Comparison of ENCODE assay signal across 9 cellular contexts in the genomic region with DNA sequence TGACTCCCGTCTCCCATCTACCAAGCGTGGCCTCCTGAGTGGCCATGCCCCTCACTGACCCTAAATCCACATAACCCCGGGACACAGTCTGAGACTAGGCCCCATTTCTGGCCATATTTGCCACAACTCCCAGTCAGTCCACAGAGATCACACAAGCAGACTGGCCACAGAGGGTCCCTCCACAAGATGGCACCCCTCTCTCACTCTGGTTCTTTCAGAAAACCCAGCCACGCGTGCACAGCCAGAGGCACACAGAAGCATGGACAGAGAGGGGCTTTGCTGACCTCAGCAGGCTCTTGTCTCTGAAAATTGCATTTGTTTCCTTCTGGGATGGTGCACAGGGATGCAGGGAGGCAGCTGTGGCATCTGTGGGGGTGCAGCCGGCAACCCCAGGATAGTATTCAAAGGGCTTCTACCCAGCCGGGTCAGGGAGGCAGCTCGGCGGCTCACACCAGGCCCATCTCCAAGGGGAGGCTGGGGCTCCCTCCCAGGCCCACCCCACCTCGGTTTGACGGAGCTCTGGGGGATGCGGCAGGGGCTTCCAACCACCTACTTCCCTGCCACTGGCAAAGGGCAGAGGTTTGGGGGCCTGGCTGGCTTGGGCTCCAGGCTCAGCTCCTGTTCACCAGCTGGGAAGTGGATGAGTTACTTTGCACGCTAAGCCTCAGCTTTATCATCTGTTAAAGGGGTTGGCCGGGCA. TPM values are rescaled to one million over a fixed set of nuclear protein-coding genes. Genes with fewer than 3 reads are reported as not detected.
DNase-seq lines count a peak whose midpoint lies in the region; ATAC-seq, FAIRE-seq and TF ChIP-seq lines count a peak whose summit lies in the region.
"Had no signal": no experiment of that assay in that cellular context is flagged by ENCODE, and none has a peak within 500 bp of the region (broad histone marks: within the 10 kb centered on the region; RNA-seq: fewer than 3 reads in every experiment).

No MANE protein-coding gene starts in this region.

- no peak overlapping the region for H2AFZ ChIP-seq in SK-N-SH (ENCODE audit: low read depth)

- no peaks in the 10 kb centered on the region for H3K9me2 ChIP-seq in SK-N-SH

- no peak overlapping the region for H3K9ac ChIP-seq in SK-N-SH

- H3K27me3 ChIP-seq in BE2C = no peaks in the 10 kb centered on the region
- H3K27me3 ChIP-seq in SK-N-SH (ENCODE audit: insufficient read depth) = no peaks in the 10 kb centered on the region; the same call in 1 of the 2 replicates

- peaks cover 14% of the 10 kb centered on the region for H3K27me3 Mint-ChIP-seq in nephron (ENCODE audit: low read depth)

- peak; percentile 57 for DNase-seq in BE2C
- DNase-seq in GM12865 (ENCODE audit: low read depth) = peak; percentile 44
- DNase-seq in SK-N-SH = peak; percentile 88
- no peak for DNase-seq in SKM-1 treated with dmso at 0.1 percent for 144 hours (lab: John Stamatoyannopoulos, UW; ENCODE audit: unreplicated experiment)
- DNase-seq in cortex of kidney (lab: John Stamatoyannopoulos, UW) = no peak
- DNase-seq in GM12892 (ENCODE audit: insufficient read length) = no peak

- CTCF ChIA-PET in SK-N-SH (lab: Yijun Ruan, JAX) = interaction anchor here (0.7 to 4.5 kb wide), 14 partner anchors 10 to 536 kb away, joined by 3 to 44 read pairs (median 6); a partner anchor contains a TSS

- no peak overlapping the region; a peak in 1 of 4 replicates for H3K27ac ChIP-seq in SK-N-SH (ENCODE audit: low read depth in 2 of 2, low read length in 1 of 2)
- H3K27ac ChIP-seq: tibial artery had no signal

- no peak for TF ChIP-seq POLR2A in GM12892 (IDR thresholded peaks at IDR 0.05; ENCODE audit: low read depth, low read length)

- no peaks in the 10 kb centered on the region for H4K20me1 ChIP-seq in SK-N-SH (ENCODE audit: insufficient read depth)

- no peaks in the 10 kb centered on the region for H3F3A ChIP-seq in SK-N-SH (replicated peaks; ENCODE audit: insufficient read depth)

- WGBS in SK-N-SH (ENCODE audit: low lambda C conversion rate) = 64% methylated on average over 7 of the region's 14 CpGs

- TF ChIP-seq EP300 in SK-N-SH (IDR thresholded peaks at IDR 0.05; ENCODE audit: borderline replicate concordance in 1 of 2, low read depth in 1 of 2, low read length in 1 of 2) = no peak

- no peaks in the 10 kb centered on the region for H3K4me1 ChIP-seq in BE2C
- no peaks in the 10 kb centered on the region for H3K4me1 ChIP-seq in SK-N-SH (ENCODE audit: control insufficient read depth in 1 of 2, insufficient read depth in 2 of 2, low read depth in 1 of 2, low read length in 1 of 2)
- H3K4me1 ChIP-seq: tibial artery had no signal

- no peaks in the 10 kb centered on the region for H3K36me3 Mint-ChIP-seq in nephron (ENCODE audit: low read depth)

- peaks cover 6% of the 10 kb centered on the region for H3K4me1 Mint-ChIP-seq in nephron

- FAIRE-seq in GM12892 (lab: Jason Lieb, UNC) = no peak

- H3K79me2 ChIP-seq in SK-N-SH (ENCODE audit: insufficient read depth) = no peaks in the 10 kb centered on the region

- ATAC-seq in esophagus mucosa = peak; percentile 30

- H3K9me3 Mint-ChIP-seq in nephron = no peaks in the 10 kb centered on the region

- H3K36me3 ChIP-seq in BE2C (no peaks in the 10 kb centered on the region), SK-N-SH (replicated peaks in 1 of 2; ENCODE audit: control insufficient read depth in 1 of 2, insufficient read depth in 2 of 2, low read length in 1 of 2) (no peaks in the 10 kb centered on the region)
- H3K36me3 ChIP-seq: tibial artery had no signal

- no peaks in the 10 kb centered on the region for H3K9me3 ChIP-seq in BE2C
- H3K9me3 ChIP-seq in SK-N-SH = no peaks in the 10 kb centered on the region
- H3K9me3 ChIP-seq: tibial artery had no signal

- H3K4me3 ChIP-seq in BE2C (ENCODE audit: low read depth, low read length) (no peak overlapping the region), GM12865 (ENCODE audit: low read depth, low read length) (no peak overlapping the region), SK-N-SH (ENCODE audit: low read depth in 2 of 2, low read length in 1 of 2) (no peak overlapping the region; a peak in 1 of 4 replicates)
- H3K4me3 ChIP-seq: tibial artery had no signal

- peak; percentile 60 for TF ChIP-seq CTCF in BE2C (IDR thresholded peaks at IDR 0.05; ENCODE audit: low read depth, low read length)
- TF ChIP-seq CTCF in GM12865 (IDR thresholded peaks at IDR 0.05; ENCODE audit: insufficient read depth, low read depth, low read length, missing control alignments) = peak; percentile 55
- peak; percentile 54 for TF ChIP-seq CTCF in SK-N-SH (IDR thresholded peaks at IDR 0.05)
- TF ChIP-seq CTCF in nephron (IDR thresholded peaks at IDR 0.05; ENCODE audit: unreplicated experiment in 3 of 3) = peak; percentile 74 to 84 (median 84)

- TF ChIP-seq RAD21 in SK-N-SH (IDR thresholded peaks at IDR 0.05; ENCODE audit: low read length) = peak; percentile 84

- H3K4me3 Mint-ChIP-seq in nephron = no peak overlapping the region

- peak overlapping the region; percentile 32 to 55 (median 45) for H3K27ac Mint-ChIP-seq in nephron

- no peak overlapping the region for H3K4me2 ChIP-seq in SK-N-SH

- POLR2A ChIA-PET in SK-N-SH (lab: Yijun Ruan, JAX) = no interaction called here

TF ChIP-seq in SK-N-SH, 30 proteins besides CTCF, POLR2A, EP300 and RAD21:
- TF ChIP-seq RCOR1 (IDR thresholded peaks at IDR 0.05; ENCODE audit: low read length) (no peak), TCF12 (IDR thresholded peaks at IDR 0.05) (no peak), EZH2phosphoT487 (IDR thresholded peaks at IDR 0.05; ENCODE audit: borderline replicate concordance, low read depth) (no peak), RFX5 (IDR thresholded peaks at IDR 0.05; ENCODE audit: low read length) (no peak), MXI1 (IDR thresholded peaks at IDR 0.05; ENCODE audit: low read depth, low read length) (peak; percentile 30; the same call in 1 of the 2 replicates), SMC3 (IDR thresholded peaks at IDR 0.05; ENCODE audit: low read depth, low read length) (peak; percentile 82)
- TF ChIP-seq, protein P1, sequence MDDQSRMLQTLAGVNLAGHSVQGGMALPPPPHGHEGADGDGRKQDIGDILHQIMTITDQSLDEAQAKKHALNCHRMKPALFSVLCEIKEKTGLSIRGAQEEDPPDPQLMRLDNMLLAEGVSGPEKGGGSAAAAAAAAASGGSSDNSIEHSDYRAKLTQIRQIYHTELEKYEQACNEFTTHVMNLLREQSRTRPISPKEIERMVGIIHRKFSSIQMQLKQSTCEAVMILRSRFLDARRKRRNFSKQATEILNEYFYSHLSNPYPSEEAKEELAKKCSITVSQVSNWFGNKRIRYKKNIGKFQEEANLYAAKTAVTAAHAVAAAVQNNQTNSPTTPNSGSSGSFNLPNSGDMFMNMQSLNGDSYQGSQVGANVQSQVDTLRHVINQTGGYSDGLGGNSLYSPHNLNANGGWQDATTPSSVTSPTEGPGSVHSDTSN (IDR thresholded peaks at IDR 0.05) = no peak

RNA-seq across cellular contexts. Expression of a gene that starts 16.8 kb away (rescaled TPM):
- 4.0 TPM for polyA plus RNA-seq in BE2C (2012; ENCODE audit: insufficient read depth, insufficient read length, low read depth)
- polyA plus RNA-seq in SK-N-SH (2012; rRNA removed) = 0.16 and 0.81 TPM in 2 replicates
- 0.45 and 1.1 TPM in 2 replicates for polyA plus RNA-seq in SK-N-SH (2012; cell fraction: cytosol; rRNA removed)
- polyA plus RNA-seq in SK-N-SH (2012; cell fraction: nucleus; rRNA removed) = 0.32 and 1.3 TPM in 2 replicates
- total RNA-seq in esophagus mucosa = 32.5 TPM
- polyA plus RNA-seq in GM12892 (2012; ENCODE audit: missing spikeins) = not detected

RNA-seq across cellular contexts. Expression of a gene that starts 27.3 kb away (rescaled TPM):
- not detected for polyA plus RNA-seq in BE2C (2012; ENCODE audit: insufficient read depth, insufficient read length, low read depth)
- not detected in 2 replicates for polyA plus RNA-seq in SK-N-SH (2012; rRNA removed)
- polyA plus RNA-seq in SK-N-SH (2012; cell fraction: cytosol; rRNA removed) = not detected in 2 replicates
- polyA plus RNA-seq in SK-N-SH (2012; cell fraction: nucleus; rRNA removed) = not detected in 2 replicates
- total RNA-seq in esophagus mucosa = not detected
- not detected for polyA plus RNA-seq in GM12892 (2012; ENCODE audit: missing spikeins)

Comparison
In these comparisons a context has a peak if more than half of its experiments do, and no peak if none do; other contexts are left out.
1. DNase-seq: peak in BE2C (single experiment), GM12865 (single experiment) and SK-N-SH (single experiment); none in SKM-1 treated with dmso at 0.1 percent for 144 hours (single experiment), cortex of kidney (single experiment) and GM12892 (single experiment).
2. Peak in every context shown above with its lines, with median percentiles within 50 percentile points of each other: CTCF ChIP-seq.